ENCODE assay signal across 1 cellular context in the genomic region with DNA sequence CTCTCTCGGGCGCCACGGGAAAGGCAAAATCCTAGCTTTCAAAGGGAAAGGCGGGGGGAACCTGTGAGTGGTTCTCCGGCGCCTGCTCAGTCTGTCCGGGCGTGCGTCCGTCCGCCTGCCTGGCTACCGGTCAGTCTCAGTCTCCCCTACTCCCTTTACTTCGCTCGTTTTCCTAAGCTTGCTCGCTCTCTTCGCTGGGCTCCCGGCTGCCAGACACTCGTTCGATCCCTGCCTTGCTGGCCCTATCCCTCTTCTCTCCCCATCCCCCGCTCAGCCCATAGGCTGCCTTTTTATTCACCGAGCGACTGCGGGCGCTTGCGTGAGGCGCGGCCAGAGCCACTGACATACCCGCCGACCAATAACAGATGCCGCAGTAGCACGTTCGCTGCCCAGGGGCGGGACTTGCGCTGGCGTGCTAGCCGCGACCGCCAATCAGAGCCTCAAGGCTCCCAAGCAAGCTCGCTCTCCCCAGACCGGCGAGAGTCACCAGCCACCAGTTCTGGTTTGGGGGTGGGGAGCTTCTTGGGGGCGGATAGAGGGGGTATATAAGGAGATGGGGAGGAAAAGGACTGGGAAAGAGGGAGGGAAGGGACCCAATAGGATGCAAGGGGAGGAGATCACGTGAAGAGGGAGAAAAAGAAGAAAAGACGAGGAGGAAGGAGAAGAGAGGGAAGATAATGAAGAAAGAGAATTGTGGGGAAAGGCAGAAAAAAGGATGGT.
TF ChIP-seq lines count a peak whose summit lies in the region.

No MANE protein-coding gene starts in this region.

TF ChIP-seq in neural cell, 6 proteins besides CTCF, POLR2A, EP300 and RAD21:
- TF ChIP-seq MXI1 (conservative IDR thresholded peaks at IDR 0.05; ENCODE audit: poor library complexity, severe bottlenecking): no peak
- peak; percentile 96 for TF ChIP-seq TAF1 (IDR thresholded peaks at IDR 0.05; ENCODE audit: low read depth)
- TF ChIP-seq POLR2AphosphoS5 (IDR thresholded peaks at IDR 0.05): peak; percentile 95
- no peak for TF ChIP-seq SMC3 (conservative IDR thresholded peaks at IDR 0.05; ENCODE audit: poor library complexity)
- TF ChIP-seq, protein P1, sequence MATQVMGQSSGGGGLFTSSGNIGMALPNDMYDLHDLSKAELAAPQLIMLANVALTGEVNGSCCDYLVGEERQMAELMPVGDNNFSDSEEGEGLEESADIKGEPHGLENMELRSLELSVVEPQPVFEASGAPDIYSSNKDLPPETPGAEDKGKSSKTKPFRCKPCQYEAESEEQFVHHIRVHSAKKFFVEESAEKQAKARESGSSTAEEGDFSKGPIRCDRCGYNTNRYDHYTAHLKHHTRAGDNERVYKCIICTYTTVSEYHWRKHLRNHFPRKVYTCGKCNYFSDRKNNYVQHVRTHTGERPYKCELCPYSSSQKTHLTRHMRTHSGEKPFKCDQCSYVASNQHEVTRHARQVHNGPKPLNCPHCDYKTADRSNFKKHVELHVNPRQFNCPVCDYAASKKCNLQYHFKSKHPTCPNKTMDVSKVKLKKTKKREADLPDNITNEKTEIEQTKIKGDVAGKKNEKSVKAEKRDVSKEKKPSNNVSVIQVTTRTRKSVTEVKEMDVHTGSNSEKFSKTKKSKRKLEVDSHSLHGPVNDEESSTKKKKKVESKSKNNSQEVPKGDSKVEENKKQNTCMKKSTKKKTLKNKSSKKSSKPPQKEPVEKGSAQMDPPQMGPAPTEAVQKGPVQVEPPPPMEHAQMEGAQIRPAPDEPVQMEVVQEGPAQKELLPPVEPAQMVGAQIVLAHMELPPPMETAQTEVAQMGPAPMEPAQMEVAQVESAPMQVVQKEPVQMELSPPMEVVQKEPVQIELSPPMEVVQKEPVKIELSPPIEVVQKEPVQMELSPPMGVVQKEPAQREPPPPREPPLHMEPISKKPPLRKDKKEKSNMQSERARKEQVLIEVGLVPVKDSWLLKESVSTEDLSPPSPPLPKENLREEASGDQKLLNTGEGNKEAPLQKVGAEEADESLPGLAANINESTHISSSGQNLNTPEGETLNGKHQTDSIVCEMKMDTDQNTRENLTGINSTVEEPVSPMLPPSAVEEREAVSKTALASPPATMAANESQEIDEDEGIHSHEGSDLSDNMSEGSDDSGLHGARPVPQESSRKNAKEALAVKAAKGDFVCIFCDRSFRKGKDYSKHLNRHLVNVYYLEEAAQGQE (IDR thresholded peaks at IDR 0.05; ENCODE audit: borderline replicate concordance): peak; percentile 68
TF ChIP-seq in neural cell: peak in this region for 3.
